ENCODE assay signal across 6 cellular contexts in the genomic region with DNA sequence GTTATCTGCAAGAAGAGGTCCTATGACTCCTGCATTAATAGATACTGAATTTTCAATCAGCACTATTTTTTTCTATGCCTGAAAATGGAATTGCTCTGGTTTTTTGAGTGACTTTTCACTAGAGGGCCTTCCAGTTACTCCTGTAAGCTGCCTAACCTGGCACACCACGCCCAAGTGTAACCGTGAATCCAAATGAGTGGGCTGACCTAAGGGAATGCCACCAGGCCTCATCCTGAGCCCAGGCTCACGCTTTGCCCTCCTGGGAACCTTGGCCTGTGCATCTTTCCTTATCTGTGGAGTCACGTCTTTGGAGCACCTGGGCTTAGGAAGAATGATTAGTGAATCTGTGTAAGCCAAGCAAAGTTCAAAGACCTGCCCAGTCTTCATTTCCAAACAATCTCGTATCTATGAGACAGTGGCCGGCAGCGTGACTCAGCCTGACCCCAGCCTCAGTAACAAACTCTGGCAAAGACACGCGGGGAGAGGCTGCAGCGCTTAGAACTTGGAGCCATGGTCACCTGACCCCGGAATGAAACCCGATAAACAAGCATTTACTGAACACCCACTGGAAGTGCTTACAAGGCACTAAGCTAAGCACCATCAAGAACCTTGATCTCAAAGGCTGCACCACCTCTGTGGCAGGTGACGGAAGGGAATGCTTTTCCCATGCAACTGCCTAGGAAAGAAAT. TPM values are rescaled to one million over a fixed set of nuclear protein-coding genes. Genes with fewer than 3 reads are reported as not detected.
"Had no signal": no experiment of that assay in that cellular context is flagged by ENCODE, and none has a peak within 500 bp of the region (broad histone marks: within the 10 kb centered on the region; RNA-seq: fewer than 3 reads in every experiment).

No MANE protein-coding gene starts in this region.

RNA-seq across cellular contexts. Expression of a gene that starts 32.1 kb away (rescaled TPM):
- total RNA-seq: LHCN-M2, MCF 10A, OCI-LY7, PC-3, SK-MEL-5 had no signal
- polyA plus RNA-seq: SK-N-SH had no signal

RNA-seq across cellular contexts. Expression of a gene that starts 48.5 kb away (rescaled TPM):
- total RNA-seq: LHCN-M2, MCF 10A, OCI-LY7 had no signal
- polyA plus RNA-seq: SK-N-SH had no signal
